27 cellular contexts compared by ENCODE assay signal in the genomic region with DNA sequence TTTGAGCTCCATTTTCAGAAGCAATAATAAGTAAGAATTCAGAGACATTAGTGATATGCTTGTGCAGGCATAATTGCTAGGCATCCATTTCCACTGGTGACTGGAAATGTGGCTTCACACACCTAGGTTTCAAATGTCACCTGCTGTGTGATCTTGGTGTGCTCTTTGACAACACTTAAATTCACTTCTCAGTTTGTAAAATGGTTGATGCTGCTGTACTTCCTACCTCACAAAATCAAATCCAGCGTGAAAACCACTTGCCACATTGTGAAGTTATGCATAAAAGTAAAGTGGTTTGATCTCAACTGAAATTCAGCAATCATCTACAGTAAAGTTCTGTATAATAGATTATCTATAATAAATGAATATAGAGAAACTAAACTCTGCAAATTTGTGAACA.
"Had no signal": no experiment of that assay in that cellular context is flagged by ENCODE, and none has a peak within 500 bp of the region (broad histone marks: within the 10 kb centered on the region; RNA-seq: fewer than 3 reads in every experiment).

No MANE protein-coding gene starts in this region.

- H3K9me3 ChIP-seq: left lung, sigmoid colon, testis, tibial artery had no signal

- H3K4me1 ChIP-seq: foreskin keratinocyte, gastroesophageal sphincter, heart left ventricle, parathyroid adenoma, right atrium auricular region, sigmoid colon, testis, tibial artery had no signal

- DNase-seq: dermis blood vessel endothelial cell; effector memory CD4-positive, alpha-beta T cell; foreskin keratinocyte; heart left ventricle; left cardiac atrium; left lung; mesendoderm; midbrain; naive thymus-derived CD8-positive, alpha-beta T cell; sigmoid colon; stimulated activated CD4-positive, alpha-beta T cell treated with anti-CD3 and anti-CD28 coated beads, Interleukin-2, amount 100 ng/mL, for 24 hours; stimulated activated CD4-positive, alpha-beta T cell treated with anti-CD3 and anti-CD28 coated beads, Interleukin-4, amount 100 ng/mL, for 24 hours; stimulated activated naive CD8-positive, alpha-beta T cell treated with anti-CD3 and anti-CD28 coated beads, Interleukin-15, Interleukin-2, amounts not matched to agents 100 U/mL and 50 U/mL, for 24 hours; substantia nigra; testis; tibial artery had no signal

- H3K27me3 ChIP-seq: foreskin keratinocyte, gastroesophageal sphincter, hepatocyte, left lung, right atrium auricular region, sigmoid colon, testis, tibial artery had no signal

- H3K4me2 ChIP-seq: hepatocyte had no signal

- H3K9ac ChIP-seq: parathyroid adenoma had no signal

- H3K36me3 Mint-ChIP-seq: type B pancreatic cell had no signal

- H3K4me3 Mint-ChIP-seq: neural crest cell; stimulated activated memory B cell treated with anti-CD40 and anti-IgM and Interleukin-4, amounts not matched to agents 10 μg/mL and 1 μg/mL and 100 μg/mL, for 72 hours; type B pancreatic cell had no signal

- H3K27me3 Mint-ChIP-seq: naive thymus-derived CD8-positive, alpha-beta T cell; progenitor cell of endocrine pancreas; stimulated activated memory B cell treated with anti-CD40 and anti-IgM and Interleukin-4, amounts not matched to agents 10 μg/mL and 1 μg/mL and 100 μg/mL, for 72 hours; type B pancreatic cell had no signal

- H3K36me3 ChIP-seq: gastroesophageal sphincter, right atrium auricular region, sigmoid colon, tibial artery had no signal

- H3K27ac ChIP-seq: coronary artery, epithelial cell of prostate, foreskin keratinocyte, gastroesophageal sphincter, heart left ventricle, hepatocyte, left lung, parathyroid adenoma, right atrium auricular region, sigmoid colon, testis, tibial artery had no signal

- H3K4me3 ChIP-seq: coronary artery, gastroesophageal sphincter, heart left ventricle, hepatocyte, left lung, right atrium auricular region, sigmoid colon, testis, tibial artery had no signal

- H3K27ac Mint-ChIP-seq: progenitor cell of endocrine pancreas; stimulated activated memory B cell treated with anti-CD40 and anti-IgM and Interleukin-4, amounts not matched to agents 10 μg/mL and 1 μg/mL and 100 μg/mL, for 72 hours; type B pancreatic cell had no signal

- H3K79me2 ChIP-seq: hepatocyte, parathyroid adenoma had no signal

- ATAC-seq: esophagus mucosa; foreskin keratinocyte; gastroesophageal sphincter; heart left ventricle; left cardiac atrium; left lung; naive thymus-derived CD8-positive, alpha-beta T cell; stimulated activated memory B cell treated with anti-CD40 and anti-IgM and Interleukin-4, amounts not matched to agents 10 μg/mL and 1 μg/mL and 100 μg/mL, for 72 hours; stimulated activated naive CD8-positive, alpha-beta T cell treated with anti-CD3 and anti-CD28 coated beads, Interleukin-15, Interleukin-2, amounts not matched to agents 100 U/mL and 50 U/mL, for 24 hours had no signal

- H2AFZ ChIP-seq: hepatocyte, parathyroid adenoma had no signal
